15 cellular contexts compared by ENCODE assay signal in the genomic region with DNA sequence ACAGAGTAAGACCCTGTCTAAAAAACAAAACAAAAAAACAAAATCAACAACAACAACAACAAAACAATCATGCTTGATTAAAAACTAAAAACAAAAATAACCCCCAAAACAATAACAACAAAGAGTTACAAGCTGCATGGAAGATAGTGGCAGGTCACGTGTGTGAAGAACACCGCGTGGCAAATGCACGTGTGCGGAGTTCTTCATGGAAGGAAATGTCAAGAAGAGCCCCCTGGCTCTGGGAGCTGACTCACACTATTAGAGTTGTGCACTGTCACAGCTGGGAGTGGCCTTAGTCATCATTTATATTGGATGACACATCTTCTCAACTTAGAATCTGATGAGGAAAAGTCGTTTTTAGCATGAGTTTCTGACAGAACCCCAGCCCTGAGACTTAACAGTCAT.
DNase-seq lines count a peak whose midpoint lies in the region; ATAC-seq and TF ChIP-seq lines count a peak whose summit lies in the region.
"Had no signal": no experiment of that assay in that cellular context is flagged by ENCODE, and none has a peak within 500 bp of the region (broad histone marks: within the 10 kb centered on the region; RNA-seq: fewer than 3 reads in every experiment).

No MANE protein-coding gene starts in this region.

- H3K27me3 Mint-ChIP-seq in endodermal cell (ENCODE audit: insufficient read depth) (no peaks in the 10 kb centered on the region), Caco-2 (ENCODE audit: insufficient read depth, unreplicated experiment) (no peaks in the 10 kb centered on the region)
- H3K27me3 Mint-ChIP-seq in CD4-positive, alpha-beta memory T cell: peaks cover 2 to 5% of the 10 kb centered on the region in 2 donors

- H3K4me3 ChIP-seq in endodermal cell (ENCODE audit: low read length): no peak overlapping the region
- H3K4me3 ChIP-seq in Caco-2 (ENCODE audit: low read depth, low read length): no peak overlapping the region
- H3K4me3 ChIP-seq in CD4-positive, alpha-beta memory T cell (ENCODE audit: low read length in 2 of 2): no peak overlapping the region
- no peak overlapping the region for H3K4me3 ChIP-seq in right cardiac atrium (ENCODE audit: low read length)
- H3K4me3 ChIP-seq: uterus had no signal

- no TSS peak for BruUV-seq in Caco-2 (replicated peaks; lab: Mats Ljungman, UMichigan)

- CTCF ChIA-PET in Caco-2 (lab: Charles Lee): interaction anchor here (0.7 kb wide), 1 partner anchor 147 kb away, joined by 3 read pairs; no protein-coding TSS in a partner anchor
- CTCF ChIA-PET in CD4-positive, alpha-beta memory T cell (lab: Charles Lee; ENCODE audit: partially characterized antibody): no interaction called here

- H3K4me1 ChIP-seq in endodermal cell (ENCODE audit: control insufficient read depth, insufficient read depth, low read length): no peaks in the 10 kb centered on the region
- no peaks in the 10 kb centered on the region for H3K4me1 ChIP-seq in Caco-2
- H3K4me1 ChIP-seq in CD4-positive, alpha-beta memory T cell (ENCODE audit: insufficient read depth, low read length): no peaks in the 10 kb centered on the region
- H3K4me1 ChIP-seq in right cardiac atrium (ENCODE audit: control insufficient read depth, insufficient read depth, low read length): no peaks in the 10 kb centered on the region
- H3K4me1 ChIP-seq: uterus had no signal

- 94 to 100% methylated on average over 3 to 6 of the region's 6 CpGs for WGBS in endodermal cell (ENCODE audit: insufficient coverage in 1 of 2, insufficient read length in 1 of 2), 2 experiments
- WGBS in right cardiac atrium: 81% methylated on average over 6 of the region's 6 CpGs

- H3K9me3 ChIP-seq in endodermal cell (ENCODE audit: control insufficient read depth, low read length): no peaks in the 10 kb centered on the region
- no peaks in the 10 kb centered on the region for H3K9me3 ChIP-seq in Caco-2
- no peaks in the 10 kb centered on the region for H3K9me3 ChIP-seq in CD4-positive, alpha-beta memory T cell (ENCODE audit: control insufficient read depth in 1 of 2, low read length in 2 of 2)
- H3K9me3 ChIP-seq in right cardiac atrium (ENCODE audit: control insufficient read depth, low read length): no peaks in the 10 kb centered on the region
- H3K9me3 ChIP-seq: uterus had no signal

- peaks cover 11% of the 10 kb centered on the region for H3K9me3 Mint-ChIP-seq in endodermal cell
- no peaks in the 10 kb centered on the region for H3K9me3 Mint-ChIP-seq in Caco-2 (ENCODE audit: unreplicated experiment)
- no peaks in the 10 kb centered on the region for H3K9me3 Mint-ChIP-seq in CD4-positive, alpha-beta memory T cell
- H3K9me3 Mint-ChIP-seq: natural killer cell had no signal

- ATAC-seq in HG02852 (IDR thresholded peaks at IDR 0.05; ENCODE audit: unreplicated experiment) (no peak), right cardiac atrium (no peak)
- ATAC-seq: natural killer cell had no signal

- H3K27me3 ChIP-seq in endodermal cell (ENCODE audit: control insufficient read depth, insufficient read depth, low read length, poor library complexity, severe bottlenecking) (no peaks in the 10 kb centered on the region), Caco-2 (replicated peaks; ENCODE audit: control insufficient read depth, insufficient read depth, low read length) (no peaks in the 10 kb centered on the region), right cardiac atrium (ENCODE audit: control insufficient read depth, insufficient read depth) (no peaks in the 10 kb centered on the region)
- H3K27me3 ChIP-seq in CD4-positive, alpha-beta memory T cell (ENCODE audit: insufficient read depth, low read length): no peaks in the 10 kb centered on the region
- H3K27me3 ChIP-seq: uterus had no signal

- peaks cover 12% of the 10 kb centered on the region for H3K36me3 Mint-ChIP-seq in endodermal cell (ENCODE audit: low read depth)
- no peaks in the 10 kb centered on the region for H3K36me3 Mint-ChIP-seq in Caco-2 (ENCODE audit: insufficient read depth, unreplicated experiment)
- H3K36me3 Mint-ChIP-seq in CD4-positive, alpha-beta memory T cell: no peaks in the 10 kb centered on the region
- H3K36me3 Mint-ChIP-seq: immature natural killer cell, natural killer cell had no signal

- H3K36me3 ChIP-seq in endodermal cell (ENCODE audit: control insufficient read depth, insufficient read depth, low read length): no peaks in the 10 kb centered on the region
- no peaks in the 10 kb centered on the region for H3K36me3 ChIP-seq in Caco-2 (ENCODE audit: control insufficient read depth, insufficient read depth, low read length)
- no peaks in the 10 kb centered on the region for H3K36me3 ChIP-seq in CD4-positive, alpha-beta memory T cell (ENCODE audit: insufficient read depth, low read length)
- H3K36me3 ChIP-seq: uterus had no signal

- no peak overlapping the region for H3K9ac ChIP-seq in endodermal cell (ENCODE audit: extremely low read depth, low read length, poor library complexity, severe bottlenecking)

- H3K27ac ChIP-seq in endodermal cell (ENCODE audit: low read depth, low read length) (no peak overlapping the region), right cardiac atrium (ENCODE audit: low read length) (no peak overlapping the region)
- H3K27ac ChIP-seq in CD4-positive, alpha-beta memory T cell (ENCODE audit: low read depth, low read length): no peak overlapping the region
- H3K27ac ChIP-seq: uterus had no signal

- intact Hi-C loops in Caco-2 (cut with micrococcal nuclease; ENCODE audit: unreplicated experiment) (no loop called here), right cardiac atrium (cut with DNase I) (no loop called here)
- intact Hi-C loops in CD4-positive, alpha-beta memory T cell (cut with micrococcal nuclease): no loop called here

- H3K4me1 Mint-ChIP-seq in endodermal cell (no peaks in the 10 kb centered on the region), Caco-2 (ENCODE audit: low read depth, unreplicated experiment) (no peaks in the 10 kb centered on the region)
- H3K4me1 Mint-ChIP-seq in CD4-positive, alpha-beta memory T cell: no peaks in the 10 kb centered on the region
- H3K4me1 Mint-ChIP-seq: immature natural killer cell, natural killer cell had no signal

- POLR2A ChIA-PET in Caco-2 (lab: Charles Lee): no interaction called here
- POLR2A ChIA-PET in CD4-positive, alpha-beta memory T cell (lab: Charles Lee; ENCODE audit: partially characterized antibody): no interaction called here

- H3K4me3 Mint-ChIP-seq in endodermal cell: no peak overlapping the region
- H3K4me3 Mint-ChIP-seq in Caco-2 (ENCODE audit: unreplicated experiment): no peak overlapping the region
- H3K4me3 Mint-ChIP-seq in CD4-positive, alpha-beta memory T cell: no peak overlapping the region
- H3K4me3 Mint-ChIP-seq: immature natural killer cell, natural killer cell had no signal

- DNase-seq in GM03348 (ENCODE audit: low spot score): peak; percentile 45
- DNase-seq in OCI-M1 (lab: John Stamatoyannopoulos, UW): peak; percentile 33
- no peak for DNase-seq in endodermal cell
- DNase-seq in non-pigmented ciliary epithelial cell (ENCODE audit: low read depth): peak; percentile 15
- DNase-seq in Caco-2: no peak
- DNase-seq in CD4-positive, alpha-beta memory T cell: no peak
- DNase-seq in right cardiac atrium: no peak
- DNase-seq: activated T-cell treated with anti-CD3 and anti-CD28 coated beads for 4 hours, amygdala, immature natural killer cell, natural killer cell, NCI-H1436, small intestine, uterus had no signal

- no peak for TF ChIP-seq CTCF in endodermal cell (conservative IDR thresholded peaks at IDR 0.05)
- no peak for TF ChIP-seq CTCF in Caco-2 (IDR thresholded peaks at IDR 0.05; ENCODE audit: insufficient read depth in 1 of 2, low read depth in 1 of 2, low read length in 1 of 2, severe bottlenecking in 1 of 2, unreplicated experiment in 1 of 2)

- H3K27ac Mint-ChIP-seq in endodermal cell: peak overlapping the region; percentile 39
- no peak overlapping the region for H3K27ac Mint-ChIP-seq in Caco-2 (ENCODE audit: unreplicated experiment)
- no peak overlapping the region for H3K27ac Mint-ChIP-seq in CD4-positive, alpha-beta memory T cell
- H3K27ac Mint-ChIP-seq: immature natural killer cell, natural killer cell had no signal

Comparison
In these comparisons a context has a peak if more than half of its experiments do, and no peak if none do; other contexts are left out.
1. DNase-seq: peak in GM03348 (single experiment), OCI-M1 (single experiment) and non-pigmented ciliary epithelial cell (single experiment); none in endodermal cell (single experiment), Caco-2 (0 of 2), CD4-positive, alpha-beta memory T cell (0 of 5) and right cardiac atrium (0 of 3).